In genomic region chr11:64271339-64272132, GRCh38 we compare ENCODE assay signal across 8 cellular contexts. TPM values are rescaled to one million over a fixed set of nuclear protein-coding genes. Genes with fewer than 3 reads are reported as not detected.
DNase-seq lines count a peak whose midpoint lies in the region; ATAC-seq and TF ChIP-seq lines count a peak whose summit lies in the region.

No MANE protein-coding gene starts in this region.

- WGBS in prostate gland = 4% methylated on average over 38 of the region's 38 CpGs

- in situ Hi-C loops in GM13977 (cut with MboI; ENCODE audit: low pct_unique_long_range_greater_than_20kb, low sequenced_read_pairs, unreplicated experiment) = no loop called here

- H3K9me3 ChIP-seq in right atrium auricular region (no peaks in the 10 kb centered on the region), prostate gland (no peaks in the 10 kb centered on the region), upper lobe of right lung (no peaks in the 10 kb centered on the region)

- H3K27ac ChIP-seq in angular gyrus (ENCODE audit: low read depth, low read length) = peak overlapping the region; percentile 99
- peak overlapping the region; percentile 82 to 99 for H3K27ac ChIP-seq in right atrium auricular region
- H3K27ac ChIP-seq in prostate gland = peak overlapping the region; percentile 97 to 98
- peak overlapping the region; percentile 97 for H3K27ac ChIP-seq in upper lobe of right lung

- H3K36me3 ChIP-seq in right atrium auricular region (peaks cover 3% of the 10 kb centered on the region), prostate gland (no peaks in the 10 kb centered on the region), upper lobe of right lung (peaks cover 7% of the 10 kb centered on the region)

- H3K27me3 ChIP-seq in right atrium auricular region = no peaks in the 10 kb centered on the region
- no peaks in the 10 kb centered on the region for H3K27me3 ChIP-seq in prostate gland (replicated peaks; ENCODE audit: insufficient read depth)
- H3K27me3 ChIP-seq in upper lobe of right lung = no peaks in the 10 kb centered on the region

- peaks cover 0 to 45% of the 10 kb centered on the region in 2 donors for H3K4me1 ChIP-seq in right atrium auricular region
- H3K4me1 ChIP-seq in prostate gland (replicated peaks) = peaks cover 8% of the 10 kb centered on the region
- H3K4me1 ChIP-seq in upper lobe of right lung = peaks cover 29% of the 10 kb centered on the region

- TF ChIP-seq CTCF in GM13977 (IDR thresholded peaks at IDR 0.05; ENCODE audit: extremely low read depth, insufficient read depth, missing control alignments) (peak; percentile 38), right atrium auricular region (IDR thresholded peaks at IDR 0.05) (peak in 1 of 2 donors; percentile 39), prostate gland (IDR thresholded peaks at IDR 0.05) (peak in 3 of 4 experiments; percentile 20 to 42 (median 39)), upper lobe of right lung (IDR thresholded peaks at IDR 0.05) (peak; percentile 26)

- H3K4me3 ChIP-seq in right atrium auricular region (peak overlapping the region; percentile 56 to 76), prostate gland (peak overlapping the region; percentile 51 to 68), upper lobe of right lung (peak overlapping the region; percentile 71)

- peak; percentile 41 for TF ChIP-seq POLR2A in prostate gland (IDR thresholded peaks at IDR 0.05)

- intact Hi-C loops in prostate gland (cut with DNase I) = no loop called here
- intact Hi-C loops in upper lobe of right lung (cut with DNase I) = no loop called here

- ATAC-seq in upper lobe of right lung (peak; percentile 53), GM19397 (IDR thresholded peaks at IDR 0.05; ENCODE audit: unreplicated experiment) (no peak)

- peak; percentile 80 for DNase-seq in GM13977 (ENCODE audit: low spot score)
- DNase-seq in NCI-H1694 treated with DMSO at 0.1 percent for 48 hours (lab: John Stamatoyannopoulos, UW) = peak; percentile 84
- DNase-seq in T-helper 2 cell = peak; percentile 60 to 97 (median 78)
- DNase-seq in right atrium auricular region (ENCODE audit: low spot score) = peak; percentile 96
- DNase-seq in prostate gland (ENCODE audit: low spot score) = peak; percentile 94
- DNase-seq in upper lobe of right lung = peak; percentile 93

RNA-seq across cellular contexts. Expression of gene BAD, which starts 12.9 kb away (rescaled TPM):
- 100 to 1,000 TPM; 120 to 122 TPM for total RNA-seq in right atrium auricular region
- total RNA-seq in prostate gland = 100 to 1,000 TPM; 140 to 161 TPM
- 58.9 TPM for total RNA-seq in upper lobe of right lung

RNA-seq across cellular contexts. Expression of gene GPR137, which starts 14.1 kb away (rescaled TPM):
- total RNA-seq in right atrium auricular region (10 to 100 TPM; 22.1 to 23.5 TPM), prostate gland (10 to 100 TPM; 38.8 to 94.9 TPM), upper lobe of right lung (38.6 TPM)

RNA-seq across cellular contexts. Expression of gene KCNK4, which starts 19.6 kb away (rescaled TPM):
- total RNA-seq in right atrium auricular region (not detected), prostate gland (not detected), upper lobe of right lung (not detected)

RNA-seq across cellular contexts. Expression of gene PLCB3, which starts 20.2 kb away (rescaled TPM):
- total RNA-seq in right atrium auricular region = 10 to 100 TPM in 1 of 2 donors, 1 to 10 TPM in 1; 7.5 to 15.5 TPM
- 10 to 100 TPM; 26.3 to 43.1 TPM for total RNA-seq in prostate gland
- total RNA-seq in upper lobe of right lung = 32.4 TPM

RNA-seq across cellular contexts. Expression of gene PPP1R14B, which starts 24.8 kb away (rescaled TPM):
- total RNA-seq in right atrium auricular region (10 to 100 TPM; 76.4 to 99.2 TPM), prostate gland (10 to 100 TPM; 60.5 to 69.3 TPM), upper lobe of right lung (76.5 TPM)
